ENCODE assay signal across 27 cellular contexts in genomic region chr5:1948111-1948510, GRCh38.
A peak's percentile ranks its signal among the peaks of the same experiment; 100 is the strongest.
DNase-seq lines count a peak whose midpoint lies in the region; ATAC-seq and TF ChIP-seq lines count a peak whose summit lies in the region.
"Had no signal": no experiment of that assay in that cellular context is flagged by ENCODE, and none has a peak within 500 bp of the region (broad histone marks: within the 10 kb centered on the region; RNA-seq: fewer than 3 reads in every experiment).

No MANE protein-coding gene starts in this region.

- peaks cover 65% of the 10 kb centered on the region for H3K4me1 ChIP-seq in BLaER1
- no peaks in the 10 kb centered on the region for H3K4me1 ChIP-seq in upper lobe of left lung
- H3K4me1 ChIP-seq: Peyer's patch, right lobe of liver, SJCRH30 had no signal

- POLR2A ChIA-PET in RWPE1 (lab: Yijun Ruan, JAX; ENCODE audit: low non-redundant PET), result no interaction called here

- no peak overlapping the region for H3K9ac ChIP-seq in BLaER1

- WGBS in upper lobe of left lung, 2 donors, result 37 to 44% methylated on average over 10 of the region's 10 CpGs

- TF ChIP-seq EP300 in upper lobe of left lung (IDR thresholded peaks at IDR 0.05), result no peak

- ATAC-seq in upper lobe of left lung (ENCODE audit: low FRiP score in 2 of 2), result no peak
- ATAC-seq: GM23338; naive thymus-derived CD4-positive, alpha-beta T cell; right lobe of liver had no signal

- peaks cover 29% of the 10 kb centered on the region for H3K9me3 Mint-ChIP-seq in glutamatergic neuron (ENCODE audit: unreplicated experiment)
- H3K9me3 Mint-ChIP-seq: activated CD4-positive, alpha-beta T cell treated with anti-CD3 and anti-CD28 coated beads, Interleukin-2, amount 10 ng/mL, durations not matched to agents 24 days and 14 days; activated naive CD4-positive, alpha-beta T cell treated with anti-CD3 and anti-CD28 coated beads, Interleukin-2, amount 50 U/mL, for 24 hours; type B pancreatic cell had no signal

- peaks cover 38% of the 10 kb centered on the region for H3K27me3 ChIP-seq in BLaER1
- no peaks in the 10 kb centered on the region for H3K27me3 ChIP-seq in upper lobe of left lung
- H3K27me3 ChIP-seq: Peyer's patch, right lobe of liver, SJCRH30 had no signal

- H3K9me3 ChIP-seq in BLaER1 (no peaks in the 10 kb centered on the region), upper lobe of left lung (no peaks in the 10 kb centered on the region)
- H3K9me3 ChIP-seq: Peyer's patch, right lobe of liver, SJCRH30 had no signal

- TF ChIP-seq CTCF in RWPE1 (conservative IDR thresholded peaks at IDR 0.05; ENCODE audit: low read depth) (no peak), glutamatergic neuron (IDR thresholded peaks at IDR 0.05; ENCODE audit: partially characterized antibody, unreplicated experiment) (no peak), upper lobe of left lung (IDR thresholded peaks at IDR 0.05) (no peak)

- peaks cover 47% of the 10 kb centered on the region for H3K4me1 Mint-ChIP-seq in glutamatergic neuron (ENCODE audit: low read depth, unreplicated experiment)
- H3K4me1 Mint-ChIP-seq: activated CD4-positive, alpha-beta T cell treated with anti-CD3 and anti-CD28 coated beads, Interleukin-2, amount 10 ng/mL, durations not matched to agents 24 days and 14 days; activated naive CD4-positive, alpha-beta T cell treated with anti-CD3 and anti-CD28 coated beads, Interleukin-2, amount 50 U/mL, for 24 hours; IgD-negative memory B cell had no signal

- H3K4me3 ChIP-seq in BLaER1 (no peak overlapping the region), upper lobe of left lung (no peak overlapping the region)
- H3K4me3 ChIP-seq: GM23338, Peyer's patch, right lobe of liver, SJCRH30 had no signal

- no peaks in the 10 kb centered on the region for H4K20me1 ChIP-seq in BLaER1

- no peak for TF ChIP-seq POLR2A in upper lobe of left lung (IDR thresholded peaks at IDR 0.05)

- H3K36me3 Mint-ChIP-seq in glutamatergic neuron (ENCODE audit: unreplicated experiment), result peaks cover 17% of the 10 kb centered on the region
- H3K36me3 Mint-ChIP-seq: activated naive CD4-positive, alpha-beta T cell treated with anti-CD3 and anti-CD28 coated beads, Interleukin-2, amount 50 U/mL, for 24 hours; brain; IgD-negative memory B cell; type B pancreatic cell had no signal

- H3K4me2 ChIP-seq in BLaER1, result peak overlapping the region; percentile 71
- H3K4me2 ChIP-seq: GM23338 had no signal

- no peaks in the 10 kb centered on the region for H3K36me3 ChIP-seq in BLaER1
- H3K36me3 ChIP-seq in upper lobe of left lung, result no peaks in the 10 kb centered on the region
- H3K36me3 ChIP-seq: Peyer's patch, right lobe of liver, SJCRH30 had no signal

- H3K27ac Mint-ChIP-seq in glutamatergic neuron (ENCODE audit: unreplicated experiment), result no peak overlapping the region
- H3K27ac Mint-ChIP-seq: activated CD4-positive, alpha-beta T cell treated with anti-CD3 and anti-CD28 coated beads, Interleukin-2, amount 10 ng/mL, durations not matched to agents 24 days and 14 days; activated naive CD4-positive, alpha-beta T cell treated with anti-CD3 and anti-CD28 coated beads, Interleukin-2, amount 50 U/mL, for 24 hours; brain; GM23338; IgD-negative memory B cell; naive thymus-derived CD4-positive, alpha-beta T cell; type B pancreatic cell had no signal

- H3K27ac ChIP-seq in BLaER1 (no peak overlapping the region), RWPE1 (peak overlapping the region; percentile 99), upper lobe of left lung (no peak overlapping the region)
- H3K27ac ChIP-seq: 22Rv1, Peyer's patch, right lobe of liver, SJCRH30 had no signal

- DNase-seq in DMS79 treated with DMSO at 0.1 percent for 48 hours (lab: John Stamatoyannopoulos, UW) (peak; percentile 15), DMS79 (lab: John Stamatoyannopoulos, UW) (no peak), RWPE1 (ENCODE audit: low spot score) (no peak), glutamatergic neuron (no peak), upper lobe of left lung (no peak), NCI-H1694 treated with DMSO at 0.1 percent for 48 hours (lab: John Stamatoyannopoulos, UW) (no peak), DMS114 treated with DMSO at 0.1 percent for 48 hours (lab: John Stamatoyannopoulos, UW; ENCODE audit: unreplicated experiment) (no peak)
- DNase-seq: activated CD4-positive, alpha-beta T cell treated with anti-CD3 and anti-CD28 coated beads, Interleukin-2, amount 10 ng/mL, durations not matched to agents 24 days and 14 days; amniotic stem cell; Calu3; naive thymus-derived CD4-positive, alpha-beta T cell; NCI-H1694; NCI-H446 treated with DMSO at 0.1 percent for 48 hours; NCI-H774; Peyer's patch; right lobe of liver; SJCRH30; stimulated activated CD4-positive, alpha-beta T cell treated with anti-CD3 and anti-CD28 coated beads, Interleukin-12 subunit alpha, Interleukin-12 subunit beta, amount 100 ng/mL, for 4 hours; stimulated activated CD4-positive, alpha-beta T cell treated with anti-CD3 and anti-CD28 coated beads, Interleukin-4, amount 100 ng/mL, for 1 hour; T1000 had no signal

- peak overlapping the region; percentile 8 for H3K4me3 Mint-ChIP-seq in glutamatergic neuron (ENCODE audit: unreplicated experiment)
- H3K4me3 Mint-ChIP-seq: activated CD4-positive, alpha-beta T cell treated with anti-CD3 and anti-CD28 coated beads, Interleukin-2, amount 10 ng/mL, durations not matched to agents 24 days and 14 days; activated naive CD4-positive, alpha-beta T cell treated with anti-CD3 and anti-CD28 coated beads, Interleukin-2, amount 50 U/mL, for 24 hours; brain; GM23338; naive thymus-derived CD4-positive, alpha-beta T cell; type B pancreatic cell had no signal

- CTCF ChIA-PET in RWPE1 (lab: Yijun Ruan, JAX), result interaction anchor here (0.6 kb wide), 1 partner anchor 930 kb away, joined by 3 read pairs; no protein-coding TSS in a partner anchor

- H3K27me3 Mint-ChIP-seq in glutamatergic neuron (ENCODE audit: unreplicated experiment), result peaks cover 30% of the 10 kb centered on the region
